Comparison of ENCODE assay signal across 29 cellular contexts in the genomic region with DNA sequence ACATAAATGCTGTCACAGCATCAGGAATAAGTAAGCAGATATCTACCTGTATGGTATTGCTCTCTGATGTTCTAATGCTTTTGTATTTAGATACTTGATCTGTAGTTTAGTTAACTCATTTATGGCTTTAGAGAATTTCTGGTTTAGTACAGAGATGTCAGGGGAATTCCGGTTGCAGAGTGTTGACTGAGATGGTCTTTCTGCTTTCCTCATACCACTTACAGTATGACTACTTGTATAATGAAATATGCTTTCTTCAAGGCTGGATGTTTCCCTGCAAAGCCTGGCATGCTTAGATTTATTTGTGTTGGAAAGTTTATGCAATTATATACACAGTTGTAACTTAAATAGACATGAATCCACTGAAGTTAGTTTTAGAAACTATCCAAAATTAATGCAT.
"Had no signal": no experiment of that assay in that cellular context is flagged by ENCODE, and none has a peak within 500 bp of the region (broad histone marks: within the 10 kb centered on the region; RNA-seq: fewer than 3 reads in every experiment).

No MANE protein-coding gene starts in this region.

- H3K4me1 Mint-ChIP-seq: activated B cell treated with CpG ODN at 0.5 μM for 24 hours; activated CD4-positive, alpha-beta T cell treated with anti-CD3 and anti-CD28 coated beads, Interleukin-2, amount 10 ng/mL, durations not matched to agents 7 days and 5 days; activated naive CD8-positive, alpha-beta T cell treated with anti-CD3 and anti-CD28 coated beads for 36 hours had no signal

- H3K4me3 Mint-ChIP-seq: activated B cell treated with CpG ODN at 0.5 μM for 24 hours; activated CD4-positive, alpha-beta T cell treated with anti-CD3 and anti-CD28 coated beads, Interleukin-2, amount 10 ng/mL, durations not matched to agents 7 days and 5 days; activated CD8-positive, alpha-beta T cell treated with anti-CD3 and anti-CD28 coated beads, Interleukin-2, amount 10 ng/mL, durations not matched to agents 7 days and 5 days; activated naive CD8-positive, alpha-beta T cell treated with anti-CD3 and anti-CD28 coated beads for 36 hours; activated T-cell treated with anti-CD3 and anti-CD28 coated beads, Interleukin-2, amount 50 U/mL, for 24 hours had no signal

- ATAC-seq: activated CD8-positive, alpha-beta T cell treated with anti-CD3 and anti-CD28 coated beads, Interleukin-2, amount 10 ng/mL, durations not matched to agents 7 days and 5 days had no signal

- H3K27me3 Mint-ChIP-seq: activated B cell treated with CpG ODN at 0.5 μM for 24 hours had no signal

- H3K9me3 Mint-ChIP-seq: activated B cell treated with CpG ODN at 0.5 μM for 24 hours; activated CD4-positive, alpha-beta T cell treated with anti-CD3 and anti-CD28 coated beads, Interleukin-2, amount 10 ng/mL, durations not matched to agents 7 days and 5 days; activated naive CD8-positive, alpha-beta T cell treated with anti-CD3 and anti-CD28 coated beads for 36 hours; activated T-cell treated with anti-CD3 and anti-CD28 coated beads, Interleukin-2, amount 50 U/mL, for 24 hours had no signal

- DNase-seq: activated B cell treated with CpG ODN at 0.5 μM for 24 hours; activated CD4-positive, alpha-beta T cell treated with anti-CD3 and anti-CD28 coated beads for 1 hour; activated CD4-positive, alpha-beta T cell treated with anti-CD3 and anti-CD28 coated beads, Interleukin-2, amount 10 ng/mL, durations not matched to agents 7 days and 5 days; activated CD4-positive, alpha-beta T cell treated with anti-CD3 and anti-CD28 coated beads, Interleukin-2, amount 50 U/mL, for 48 hours; activated CD8-positive, alpha-beta T cell treated with anti-CD3 and anti-CD28 coated beads, Interleukin-2, amount 10 ng/mL, durations not matched to agents 7 days and 5 days; activated effector memory CD4-positive, alpha-beta T cell treated with anti-CD3 and anti-CD28 coated beads, Interleukin-2, amount 50 U/mL, for 16 hours; activated naive CD4-positive, alpha-beta T cell; activated naive CD4-positive, alpha-beta T cell treated with anti-CD3 and anti-CD28 coated beads, Interleukin-2, amount 50 U/mL, for 16 hours; activated naive CD8-positive, alpha-beta T cell treated with anti-CD3 and anti-CD28 coated beads for 36 hours; activated T-cell treated with anti-CD3 and anti-CD28 coated beads, Interleukin-2, amount 50 U/mL, for 24 hours; amniotic stem cell; aorta; brain microvascular endothelial cell; central memory CD4-positive, alpha-beta T cell; MM.1S; MV-4-11; NCI-H1092; NCI-H1436 treated with DMSO at 0.1 percent for 48 hours; NCI-H1694 treated with DMSO at 0.1 percent for 48 hours; NCI-H2029; NCI-H345; NCI-H524 treated with DMSO at 0.1 percent for 48 hours; NCI-H748 treated with DMSO at 0.1 percent for 48 hours; NK-92 treated with Interleukin-12 subunit alpha and Interleukin-12 subunit beta, amount 100 ng/mL, for 24 hours; PC-9; Right ventricle myocardium superior; SW 1271; T-helper 1 cell; T-helper 9 cell had no signal

- H3K27ac Mint-ChIP-seq: activated B cell treated with CpG ODN at 0.5 μM for 24 hours; activated CD4-positive, alpha-beta T cell treated with anti-CD3 and anti-CD28 coated beads, Interleukin-2, amount 10 ng/mL, durations not matched to agents 7 days and 5 days; activated CD8-positive, alpha-beta T cell treated with anti-CD3 and anti-CD28 coated beads, Interleukin-2, amount 10 ng/mL, durations not matched to agents 7 days and 5 days; activated naive CD8-positive, alpha-beta T cell treated with anti-CD3 and anti-CD28 coated beads for 36 hours; activated T-cell treated with anti-CD3 and anti-CD28 coated beads, Interleukin-2, amount 50 U/mL, for 24 hours had no signal
